In the genomic region with DNA sequence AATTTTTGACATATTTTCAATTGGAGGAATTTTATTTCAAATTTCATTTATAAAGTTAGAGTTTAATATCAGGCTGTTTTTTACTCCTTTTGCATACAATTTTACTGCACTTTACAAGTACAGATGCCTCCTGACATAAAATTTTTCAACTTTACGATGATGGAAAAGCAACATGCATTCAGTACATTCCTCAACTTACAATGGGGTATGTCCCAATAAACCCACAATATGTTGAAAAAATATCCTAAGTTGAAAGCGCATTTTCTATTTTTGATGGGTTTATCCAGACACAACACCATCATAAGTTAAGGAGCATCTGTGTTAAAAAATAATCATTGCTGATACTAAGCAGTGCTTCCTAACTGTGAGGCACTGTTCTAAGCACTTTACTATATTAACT, we compare ENCODE assay signal across 25 cellular contexts. TPM values are rescaled to one million over a fixed set of nuclear protein-coding genes. Genes with fewer than 3 reads are reported as not detected.
"Had no signal": no experiment of that assay in that cellular context is flagged by ENCODE, and none has a peak within 500 bp of the region (broad histone marks: within the 10 kb centered on the region; RNA-seq: fewer than 3 reads in every experiment).

No MANE protein-coding gene starts in this region.

- ATAC-seq: effector memory CD8-positive, alpha-beta T cell; esophagus mucosa; gastrocnemius medialis; heart left ventricle; left cardiac atrium; left lung; left ventricle myocardium superior; lower lobe of right lung; mucosa of descending colon had no signal

- H3K27ac ChIP-seq: colonic mucosa, epithelial cell of prostate, esophagus squamous epithelium, gastrocnemius medialis, heart left ventricle, hepatocyte, left lung, lower lobe of right lung had no signal

- H3K9me3 ChIP-seq: colonic mucosa, esophagus squamous epithelium, gastrocnemius medialis, heart left ventricle, left lung, lower lobe of right lung, mucosa of descending colon had no signal

- H3K4me3 ChIP-seq: colonic mucosa, esophagus squamous epithelium, gastrocnemius medialis, heart left ventricle, hepatocyte, left lung, lower lobe of right lung, mucosa of descending colon had no signal

- H3K4me1 ChIP-seq: colonic mucosa, left lung, lower lobe of right lung had no signal

- DNase-seq: colonic mucosa; cortex of kidney; effector CD8-positive, alpha-beta T cell; effector memory CD8-positive, alpha-beta T cell; endodermal cell; erythroblast; esophagus squamous epithelium; foreskin fibroblast; foreskin melanocyte; gastrocnemius medialis; heart left ventricle; hypothalamus; immature natural killer cell; left cardiac atrium; left lung; left ventricle myocardium superior; lower lobe of right lung; mesenchymal stem cell; mucosa of descending colon; naive B cell had no signal

- H3K36me3 ChIP-seq: colonic mucosa, esophagus squamous epithelium, gastrocnemius medialis, heart left ventricle, left lung, lower lobe of right lung had no signal

- H3K27me3 ChIP-seq: colonic mucosa, esophagus squamous epithelium, gastrocnemius medialis, heart left ventricle, hepatocyte, left lung had no signal

RNA-seq across cellular contexts. Expression of gene TMEM156, which starts 34.2 kb away (rescaled TPM):
- total RNA-seq: endodermal cell, gastrocnemius medialis, left ventricle myocardium superior, mesothelial cell of epicardium, myocyte had no signal
